Comparison of ENCODE assay signal across 1 cellular context in genomic region chr11:121449123-121449522, GRCh38.
TF ChIP-seq lines count a peak whose summit lies in the region.

No MANE protein-coding gene starts in this region.

TF ChIP-seq in GM23338, 12 proteins besides CTCF, POLR2A, EP300 and RAD21 (continued from another document):
- no peak for TF ChIP-seq ZNF462 (CRISPR knock-in tag; IDR thresholded peaks at IDR 0.05)
- TF ChIP-seq ZNF331 (CRISPR knock-in tag; IDR thresholded peaks at IDR 0.05; ENCODE audit: low read depth), result no peak
- TF ChIP-seq ZNF114 (CRISPR knock-in tag; IDR thresholded peaks at IDR 0.05), result no peak
- TF ChIP-seq, protein P1, sequence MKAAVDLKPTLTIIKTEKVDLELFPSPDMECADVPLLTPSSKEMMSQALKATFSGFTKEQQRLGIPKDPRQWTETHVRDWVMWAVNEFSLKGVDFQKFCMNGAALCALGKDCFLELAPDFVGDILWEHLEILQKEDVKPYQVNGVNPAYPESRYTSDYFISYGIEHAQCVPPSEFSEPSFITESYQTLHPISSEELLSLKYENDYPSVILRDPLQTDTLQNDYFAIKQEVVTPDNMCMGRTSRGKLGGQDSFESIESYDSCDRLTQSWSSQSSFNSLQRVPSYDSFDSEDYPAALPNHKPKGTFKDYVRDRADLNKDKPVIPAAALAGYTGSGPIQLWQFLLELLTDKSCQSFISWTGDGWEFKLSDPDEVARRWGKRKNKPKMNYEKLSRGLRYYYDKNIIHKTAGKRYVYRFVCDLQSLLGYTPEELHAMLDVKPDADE (IDR thresholded peaks at IDR 0.05), result no peak
- TF ChIP-seq, protein P2, sequence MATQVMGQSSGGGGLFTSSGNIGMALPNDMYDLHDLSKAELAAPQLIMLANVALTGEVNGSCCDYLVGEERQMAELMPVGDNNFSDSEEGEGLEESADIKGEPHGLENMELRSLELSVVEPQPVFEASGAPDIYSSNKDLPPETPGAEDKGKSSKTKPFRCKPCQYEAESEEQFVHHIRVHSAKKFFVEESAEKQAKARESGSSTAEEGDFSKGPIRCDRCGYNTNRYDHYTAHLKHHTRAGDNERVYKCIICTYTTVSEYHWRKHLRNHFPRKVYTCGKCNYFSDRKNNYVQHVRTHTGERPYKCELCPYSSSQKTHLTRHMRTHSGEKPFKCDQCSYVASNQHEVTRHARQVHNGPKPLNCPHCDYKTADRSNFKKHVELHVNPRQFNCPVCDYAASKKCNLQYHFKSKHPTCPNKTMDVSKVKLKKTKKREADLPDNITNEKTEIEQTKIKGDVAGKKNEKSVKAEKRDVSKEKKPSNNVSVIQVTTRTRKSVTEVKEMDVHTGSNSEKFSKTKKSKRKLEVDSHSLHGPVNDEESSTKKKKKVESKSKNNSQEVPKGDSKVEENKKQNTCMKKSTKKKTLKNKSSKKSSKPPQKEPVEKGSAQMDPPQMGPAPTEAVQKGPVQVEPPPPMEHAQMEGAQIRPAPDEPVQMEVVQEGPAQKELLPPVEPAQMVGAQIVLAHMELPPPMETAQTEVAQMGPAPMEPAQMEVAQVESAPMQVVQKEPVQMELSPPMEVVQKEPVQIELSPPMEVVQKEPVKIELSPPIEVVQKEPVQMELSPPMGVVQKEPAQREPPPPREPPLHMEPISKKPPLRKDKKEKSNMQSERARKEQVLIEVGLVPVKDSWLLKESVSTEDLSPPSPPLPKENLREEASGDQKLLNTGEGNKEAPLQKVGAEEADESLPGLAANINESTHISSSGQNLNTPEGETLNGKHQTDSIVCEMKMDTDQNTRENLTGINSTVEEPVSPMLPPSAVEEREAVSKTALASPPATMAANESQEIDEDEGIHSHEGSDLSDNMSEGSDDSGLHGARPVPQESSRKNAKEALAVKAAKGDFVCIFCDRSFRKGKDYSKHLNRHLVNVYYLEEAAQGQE (IDR thresholded peaks at IDR 0.05; ENCODE audit: unreplicated experiment), result no peak
- TF ChIP-seq CREB1 (CRISPR knock-in tag; IDR thresholded peaks at IDR 0.05; ENCODE audit: low read depth), result no peak
- TF ChIP-seq POLR2AphosphoS5 (IDR thresholded peaks at IDR 0.05; ENCODE audit: low read depth), result no peak
- TF ChIP-seq EZH2 (IDR thresholded peaks at IDR 0.05; ENCODE audit: low read depth, unreplicated experiment), result no peak
TF ChIP-seq in GM23338: peak in this region for 0.
